Comparison of ENCODE assay signal across 25 cellular contexts in the genomic region with DNA sequence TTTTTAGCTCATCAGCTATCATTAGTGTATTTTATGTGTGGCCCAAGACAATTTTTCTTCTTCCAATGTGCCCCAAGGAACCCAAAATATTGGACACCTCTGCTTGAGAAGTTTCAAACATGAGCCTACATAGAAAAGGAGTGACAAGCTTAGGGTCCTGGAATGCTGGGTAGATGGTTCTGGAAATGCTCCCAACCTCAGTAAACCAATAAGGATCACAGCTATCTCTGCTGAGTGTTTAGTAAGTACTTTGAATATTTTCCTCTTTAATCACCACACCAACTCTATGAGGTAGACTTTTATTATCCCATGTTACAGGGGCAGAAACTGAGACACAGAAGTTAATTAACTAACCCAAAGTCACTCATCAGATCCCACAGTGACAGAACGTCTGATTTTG.
"Had no signal": no experiment of that assay in that cellular context is flagged by ENCODE, and none has a peak within 500 bp of the region (broad histone marks: within the 10 kb centered on the region; RNA-seq: fewer than 3 reads in every experiment).

No MANE protein-coding gene starts in this region.

- H3K27me3 ChIP-seq: heart right ventricle, right atrium auricular region, sigmoid colon, spleen, tibial nerve, upper lobe of left lung had no signal

- H3K27ac Mint-ChIP-seq: naive thymus-derived CD8-positive, alpha-beta T cell; nephron progenitor cell; stimulated activated naive B cell treated with anti-CD40 and anti-IgM and Interleukin-4, amounts not matched to agents 10 μg/mL and 1 μg/mL and 100 μg/mL, for 72 hours; stimulated activated naive CD8-positive, alpha-beta T cell treated with anti-CD3 and anti-CD28 coated beads, Interleukin-15, Interleukin-2, amounts not matched to agents 100 ng/mL and 50 ng/mL, for 24 hours had no signal

- H3K9me3 ChIP-seq: heart right ventricle, lower lobe of right lung, prostate gland, right atrium auricular region, sigmoid colon, spleen, thoracic aorta, tibial nerve, upper lobe of left lung had no signal

- H3K36me3 ChIP-seq: heart right ventricle, lower lobe of right lung, prostate gland, right atrium auricular region, sigmoid colon, spleen, thoracic aorta, tibial nerve, upper lobe of left lung had no signal

- H3K4me1 Mint-ChIP-seq: nephron progenitor cell had no signal

- H3K36me3 Mint-ChIP-seq: naive thymus-derived CD8-positive, alpha-beta T cell; stimulated activated naive B cell treated with anti-CD40 and anti-IgM and Interleukin-4, amounts not matched to agents 10 μg/mL and 1 μg/mL and 100 μg/mL, for 72 hours had no signal

- DNase-seq: dermis blood vessel endothelial cell; effector memory CD4-positive, alpha-beta T cell; foreskin melanocyte; glutamatergic neuron; heart right ventricle; hippocampal formation; islet precursor cell; kidney glomerular epithelial cell; left ventricle myocardium superior; lower lobe of right lung; naive thymus-derived CD8-positive, alpha-beta T cell; nephron progenitor cell; nucleus accumbens; sigmoid colon; spleen; stimulated activated naive B cell treated with anti-CD40 and anti-IgM and Interleukin-4, amounts not matched to agents 10 μg/mL and 1 μg/mL and 100 μg/mL, for 72 hours; upper lobe of left lung had no signal

- H3K4me1 ChIP-seq: lower lobe of right lung, prostate gland, right atrium auricular region, tibial nerve, upper lobe of left lung had no signal

- H3K4me3 Mint-ChIP-seq: naive thymus-derived CD8-positive, alpha-beta T cell; nephron progenitor cell; stimulated activated naive B cell treated with anti-CD40 and anti-IgM and Interleukin-4, amounts not matched to agents 10 μg/mL and 1 μg/mL and 100 μg/mL, for 72 hours; stimulated activated naive CD8-positive, alpha-beta T cell treated with anti-CD3 and anti-CD28 coated beads, Interleukin-15, Interleukin-2, amounts not matched to agents 100 ng/mL and 50 ng/mL, for 24 hours had no signal

- FAIRE-seq: urothelium cell line had no signal

- H3K4me3 ChIP-seq: coronary artery, heart right ventricle, lower lobe of right lung, prostate gland, right atrium auricular region, sigmoid colon, skin epidermis, spleen, thoracic aorta, tibial nerve, upper lobe of left lung had no signal

- ATAC-seq: heart right ventricle; left ventricle myocardium superior; lower lobe of right lung; naive thymus-derived CD8-positive, alpha-beta T cell; stimulated activated naive B cell treated with anti-CD40 and anti-IgM and Interleukin-4, amounts not matched to agents 10 μg/mL and 1 μg/mL and 100 μg/mL, for 72 hours had no signal

- H3K27ac ChIP-seq: coronary artery, heart right ventricle, lower lobe of right lung, prostate gland, right atrium auricular region, sigmoid colon, skin epidermis, spleen, thoracic aorta, tibial nerve, upper lobe of left lung had no signal

- H3K27me3 Mint-ChIP-seq: stimulated activated naive CD8-positive, alpha-beta T cell treated with anti-CD3 and anti-CD28 coated beads, Interleukin-15, Interleukin-2, amounts not matched to agents 100 ng/mL and 50 ng/mL, for 24 hours had no signal

- H3K9me3 Mint-ChIP-seq: naive thymus-derived CD8-positive, alpha-beta T cell; nephron progenitor cell; stimulated activated naive B cell treated with anti-CD40 and anti-IgM and Interleukin-4, amounts not matched to agents 10 μg/mL and 1 μg/mL and 100 μg/mL, for 72 hours; stimulated activated naive CD8-positive, alpha-beta T cell treated with anti-CD3 and anti-CD28 coated beads, Interleukin-15, Interleukin-2, amounts not matched to agents 100 ng/mL and 50 ng/mL, for 24 hours had no signal
